2 cellular contexts compared by ENCODE assay signal in the genomic region with DNA sequence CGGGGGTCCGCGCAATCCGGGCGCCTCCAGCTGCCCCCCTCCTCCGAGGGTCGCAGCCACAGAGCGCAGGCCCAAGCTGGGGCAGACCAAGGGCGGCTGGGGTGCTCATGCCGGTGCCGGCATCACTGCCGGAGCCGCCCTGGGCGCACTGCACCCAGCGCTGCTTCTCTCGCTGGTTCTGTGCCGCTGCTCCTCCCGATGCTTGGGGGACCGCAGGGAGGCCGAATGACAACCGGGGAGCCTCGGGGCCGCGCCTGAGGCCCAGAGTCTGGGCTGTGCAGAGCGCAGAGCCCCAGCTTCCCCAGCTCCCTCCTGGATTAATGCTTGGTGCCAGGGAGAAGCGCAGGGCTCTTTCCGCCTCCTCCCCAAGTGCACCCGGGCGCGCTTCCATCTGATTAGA.
TF ChIP-seq lines count a peak whose summit lies in the region.

No MANE protein-coding gene starts in this region.

TF ChIP-seq in SK-N-SH, 30 proteins besides CTCF, POLR2A, EP300 and RAD21 (continued from another document):
- TF ChIP-seq, protein P1, sequence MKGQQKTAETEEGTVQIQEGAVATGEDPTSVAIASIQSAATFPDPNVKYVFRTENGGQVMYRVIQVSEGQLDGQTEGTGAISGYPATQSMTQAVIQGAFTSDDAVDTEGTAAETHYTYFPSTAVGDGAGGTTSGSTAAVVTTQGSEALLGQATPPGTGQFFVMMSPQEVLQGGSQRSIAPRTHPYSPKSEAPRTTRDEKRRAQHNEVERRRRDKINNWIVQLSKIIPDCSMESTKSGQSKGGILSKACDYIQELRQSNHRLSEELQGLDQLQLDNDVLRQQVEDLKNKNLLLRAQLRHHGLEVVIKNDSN (IDR thresholded peaks at IDR 0.05; ENCODE audit: borderline replicate concordance, low read depth) = no peak
- no peak for TF ChIP-seq MXI1 (IDR thresholded peaks at IDR 0.05; ENCODE audit: low read depth, low read length)
- no peak for TF ChIP-seq TAF1 (IDR thresholded peaks at IDR 0.05; ENCODE audit: borderline replicate concordance, low read depth, low read length)
- TF ChIP-seq ELF1 (IDR thresholded peaks at IDR 0.05) = no peak
- TF ChIP-seq RFX5 (IDR thresholded peaks at IDR 0.05; ENCODE audit: low read length) = no peak
- TF ChIP-seq SMC3 (IDR thresholded peaks at IDR 0.05; ENCODE audit: low read depth, low read length) = no peak
- no peak for TF ChIP-seq MEF2A (IDR thresholded peaks at IDR 0.05; ENCODE audit: borderline replicate concordance, low read depth)
- TF ChIP-seq NRF1 (IDR thresholded peaks at IDR 0.05; ENCODE audit: low read depth, low read length) = no peak

TF ChIP-seq in SK-N-SH treated with all-trans-retinoic acid at 6 μM for 48 hours, 23 proteins besides CTCF, POLR2A, EP300 and RAD21 (continued from another document):
- TF ChIP-seq, protein P2, sequence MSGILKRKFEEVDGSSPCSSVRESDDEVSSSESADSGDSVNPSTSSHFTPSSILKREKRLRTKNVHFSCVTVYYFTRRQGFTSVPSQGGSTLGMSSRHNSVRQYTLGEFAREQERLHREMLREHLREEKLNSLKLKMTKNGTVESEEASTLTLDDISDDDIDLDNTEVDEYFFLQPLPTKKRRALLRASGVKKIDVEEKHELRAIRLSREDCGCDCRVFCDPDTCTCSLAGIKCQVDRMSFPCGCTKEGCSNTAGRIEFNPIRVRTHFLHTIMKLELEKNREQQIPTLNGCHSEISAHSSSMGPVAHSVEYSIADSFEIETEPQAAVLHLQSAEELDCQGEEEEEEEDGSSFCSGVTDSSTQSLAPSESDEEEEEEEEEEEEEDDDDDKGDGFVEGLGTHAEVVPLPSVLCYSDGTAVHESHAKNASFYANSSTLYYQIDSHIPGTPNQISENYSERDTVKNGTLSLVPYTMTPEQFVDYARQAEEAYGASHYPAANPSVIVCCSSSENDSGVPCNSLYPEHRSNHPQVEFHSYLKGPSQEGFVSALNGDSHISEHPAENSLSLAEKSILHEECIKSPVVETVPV (CRISPR knock-in tag; IDR thresholded peaks at IDR 0.05) = no peak
